In genomic region chr17:18160128-18160856, GRCh38 we compare ENCODE assay signal across 23 cellular contexts. TPM values are rescaled to one million over a fixed set of nuclear protein-coding genes. Genes with fewer than 3 reads are reported as not detected.
DNase-seq lines count a peak whose midpoint lies in the region; FAIRE-seq and TF ChIP-seq lines count a peak whose summit lies in the region.
"Had no signal": no experiment of that assay in that cellular context is flagged by ENCODE, and none has a peak within 500 bp of the region (broad histone marks: within the 10 kb centered on the region; RNA-seq: fewer than 3 reads in every experiment).

No MANE protein-coding gene starts in this region.

- TF ChIP-seq POLR2A in GM12891 (IDR thresholded peaks at IDR 0.05; ENCODE audit: low read depth, low read length), result no peak

- peak; percentile 54 for FAIRE-seq in GM12891 (lab: Jason Lieb, UNC)
- FAIRE-seq in small intestine (lab: Jason Lieb, UNC), result no peak

- peaks cover 6% of the 10 kb centered on the region for H3K4me1 Mint-ChIP-seq in T-helper 1 cell treated with Interleukin-12 subunit alpha and Interleukin-12 subunit beta and Interleukin-4 antibody, amounts not matched to agents 30 μg/mL and 1 μg/mL, for 36 hours (ENCODE audit: low read depth)
- peaks cover 63% of the 10 kb centered on the region for H3K4me1 Mint-ChIP-seq in dendritic cell treated with granulocyte-macrophage colony-stimulating factor and Interleukin-4, amounts not matched to agents 40 ng/mL and 50 ng/mL, for 4 days (ENCODE audit: low read depth)
- peaks cover 42% of the 10 kb centered on the region for H3K4me1 Mint-ChIP-seq in neural crest cell

- 84 to 89% (median 88%) methylated on average over 5 of the region's 5 CpGs for WGBS in small intestine, 3 donors

- intact Hi-C loops in dendritic cell treated with granulocyte-macrophage colony-stimulating factor and Interleukin-4, amounts not matched to agents 40 ng/mL and 50 ng/mL, for 4 days (cut with micrococcal nuclease), result no loop called here

- DNase-seq in T-helper 1 cell (no peak), GM12891 (ENCODE audit: insufficient read length, low spot score) (no peak), neural crest cell (ENCODE audit: low read depth, low spot score) (no peak), small intestine (no peak), NCI-H2227 (lab: John Stamatoyannopoulos, UW; ENCODE audit: unreplicated experiment) (no peak), midbrain (lab: John Stamatoyannopoulos, UW) (no peak)
- DNase-seq: 8988T; activated CD4-positive, alpha-beta T cell treated with anti-CD3 and anti-CD28 coated beads, Interleukin-2, amount 50 U/mL, for 4 hours; Calu3; central memory CD4-positive, alpha-beta T cell; dorsolateral prefrontal cortex; NCI-H1105 treated with DMSO at 0.1 percent for 48 hours; NCI-H2081 treated with DMSO at 0.1 percent for 48 hours; NK-92 treated with Interleukin-12 subunit alpha and Interleukin-12 subunit beta, amount 100 ng/mL, for 24 hours; stimulated activated naive CD4-positive, alpha-beta T cell; thyroid gland; WERI-Rb-1 had no signal

- H3K4me3 Mint-ChIP-seq in T-helper 1 cell treated with Interleukin-12 subunit alpha and Interleukin-12 subunit beta and Interleukin-4 antibody, amounts not matched to agents 30 μg/mL and 1 μg/mL, for 36 hours, result peak overlapping the region; percentile 43
- H3K4me3 Mint-ChIP-seq in dendritic cell treated with granulocyte-macrophage colony-stimulating factor and Interleukin-4, amounts not matched to agents 40 ng/mL and 50 ng/mL, for 4 days, result no peak overlapping the region
- H3K4me3 Mint-ChIP-seq in neural crest cell, result no peak overlapping the region
- H3K4me3 Mint-ChIP-seq: GM23338 had no signal

- no peaks in the 10 kb centered on the region for H3K27me3 ChIP-seq in small intestine (ENCODE audit: control insufficient read depth in 2 of 2, insufficient read depth in 2 of 2, low read length in 2 of 2)
- H3K27me3 ChIP-seq: dorsolateral prefrontal cortex, neutrophil, SJCRH30, thyroid gland had no signal

- no peaks in the 10 kb centered on the region for H3K36me3 ChIP-seq in small intestine (ENCODE audit: control insufficient read depth in 2 of 2, insufficient read depth in 2 of 2, low read length in 2 of 2)
- H3K36me3 ChIP-seq: neutrophil, SJCRH30, thyroid gland, WERI-Rb-1 had no signal

- H3K27me3 Mint-ChIP-seq in T-helper 1 cell treated with Interleukin-12 subunit alpha and Interleukin-12 subunit beta and Interleukin-4 antibody, amounts not matched to agents 30 μg/mL and 1 μg/mL, for 36 hours (ENCODE audit: low read depth), result no peaks in the 10 kb centered on the region
- H3K27me3 Mint-ChIP-seq in dendritic cell treated with granulocyte-macrophage colony-stimulating factor and Interleukin-4, amounts not matched to agents 40 ng/mL and 50 ng/mL, for 4 days, result no peaks in the 10 kb centered on the region
- no peaks in the 10 kb centered on the region for H3K27me3 Mint-ChIP-seq in neural crest cell (ENCODE audit: low read depth)

- H3K36me3 Mint-ChIP-seq in T-helper 1 cell treated with Interleukin-12 subunit alpha and Interleukin-12 subunit beta and Interleukin-4 antibody, amounts not matched to agents 30 μg/mL and 1 μg/mL, for 36 hours (ENCODE audit: low read depth), result no peaks in the 10 kb centered on the region
- H3K36me3 Mint-ChIP-seq in dendritic cell treated with granulocyte-macrophage colony-stimulating factor and Interleukin-4, amounts not matched to agents 40 ng/mL and 50 ng/mL, for 4 days (ENCODE audit: low read depth), result no peaks in the 10 kb centered on the region
- no peaks in the 10 kb centered on the region for H3K36me3 Mint-ChIP-seq in neural crest cell (ENCODE audit: low read depth)

- no peak overlapping the region for H3K27ac Mint-ChIP-seq in T-helper 1 cell treated with Interleukin-12 subunit alpha and Interleukin-12 subunit beta and Interleukin-4 antibody, amounts not matched to agents 30 μg/mL and 1 μg/mL, for 36 hours
- H3K27ac Mint-ChIP-seq in dendritic cell treated with granulocyte-macrophage colony-stimulating factor and Interleukin-4, amounts not matched to agents 40 ng/mL and 50 ng/mL, for 4 days, result peak overlapping the region; percentile 72
- H3K27ac Mint-ChIP-seq in neural crest cell (ENCODE audit: unreplicated experiment), result peak overlapping the region; percentile 87
- H3K27ac Mint-ChIP-seq: GM23338 had no signal

- H3K27ac ChIP-seq in small intestine (ENCODE audit: low read depth in 1 of 2, low read length in 1 of 2), result no peak overlapping the region
- H3K27ac ChIP-seq: dorsolateral prefrontal cortex, neutrophil, SJCRH30, thyroid gland, WERI-Rb-1 had no signal

- H3K4me1 ChIP-seq in small intestine (ENCODE audit: control insufficient read depth in 2 of 2, insufficient read depth in 1 of 2, low read depth in 1 of 2, low read length in 1 of 2), result peaks cover 0 to 5% of the 10 kb centered on the region in 2 donors

- no peaks in the 10 kb centered on the region for H3K9me3 Mint-ChIP-seq in T-helper 1 cell treated with Interleukin-12 subunit alpha and Interleukin-12 subunit beta and Interleukin-4 antibody, amounts not matched to agents 30 μg/mL and 1 μg/mL, for 36 hours
- H3K9me3 Mint-ChIP-seq in dendritic cell treated with granulocyte-macrophage colony-stimulating factor and Interleukin-4, amounts not matched to agents 40 ng/mL and 50 ng/mL, for 4 days, result no peaks in the 10 kb centered on the region
- H3K9me3 Mint-ChIP-seq in neural crest cell, result no peaks in the 10 kb centered on the region
- H3K9me3 Mint-ChIP-seq: GM23338 had no signal

- no peaks in the 10 kb centered on the region for H3K9me3 ChIP-seq in small intestine (ENCODE audit: control insufficient read depth, low read depth)
- H3K9me3 ChIP-seq: neutrophil, SJCRH30, thyroid gland had no signal

- no peak for TF ChIP-seq CTCF in neural crest cell (conservative IDR thresholded peaks at IDR 0.05)

- H3K4me3 ChIP-seq in small intestine (ENCODE audit: low read depth in 1 of 2, low read length in 2 of 2), result no peak overlapping the region
- H3K4me3 ChIP-seq: dorsolateral prefrontal cortex, GM23338, SJCRH30, smooth muscle cell, thyroid gland had no signal

TF ChIP-seq in GM12891, 5 proteins besides CTCF, POLR2A, EP300 and RAD21:
- TF ChIP-seq TAF1 (IDR thresholded peaks at IDR 0.05; ENCODE audit: low read depth, low read length), result no peak
- no peak for TF ChIP-seq POU2F2 (IDR thresholded peaks at IDR 0.05; ENCODE audit: low read depth, low read length)
- no peak for TF ChIP-seq POLR2AphosphoS5 (IDR thresholded peaks at IDR 0.05; ENCODE audit: low read depth, low read length)
- no peak for TF ChIP-seq PAX5 (IDR thresholded peaks at IDR 0.05; ENCODE audit: insufficient read depth, low read length, severe bottlenecking)

RNA-seq across cellular contexts. Expression of gene ALKBH5, which starts 23.3 kb away (rescaled TPM):
- 38.6 TPM for polyA plus RNA-seq in GM12891 (2012; ENCODE audit: low read depth, missing spikeins)
- 104 and 109 TPM in 2 replicates for total RNA-seq in neural crest cell
- polyA plus RNA-seq in small intestine, result 10 to 100 TPM; 36.2 to 42.8 (median 38.4) TPM

RNA-seq across cellular contexts. Expression of gene MYO15A, which starts 51.7 kb away (rescaled TPM):
- polyA plus RNA-seq in GM12891 (2012; ENCODE audit: low read depth, missing spikeins), result 1.2 TPM
- 1.3 and 1.6 TPM in 2 replicates for total RNA-seq in neural crest cell
- polyA plus RNA-seq in small intestine, result 1 to 10 TPM in 1 of 3 donors, under 1 TPM in 2; 0.22 to 2.7 (median 0.64) TPM
